In the genomic region with DNA sequence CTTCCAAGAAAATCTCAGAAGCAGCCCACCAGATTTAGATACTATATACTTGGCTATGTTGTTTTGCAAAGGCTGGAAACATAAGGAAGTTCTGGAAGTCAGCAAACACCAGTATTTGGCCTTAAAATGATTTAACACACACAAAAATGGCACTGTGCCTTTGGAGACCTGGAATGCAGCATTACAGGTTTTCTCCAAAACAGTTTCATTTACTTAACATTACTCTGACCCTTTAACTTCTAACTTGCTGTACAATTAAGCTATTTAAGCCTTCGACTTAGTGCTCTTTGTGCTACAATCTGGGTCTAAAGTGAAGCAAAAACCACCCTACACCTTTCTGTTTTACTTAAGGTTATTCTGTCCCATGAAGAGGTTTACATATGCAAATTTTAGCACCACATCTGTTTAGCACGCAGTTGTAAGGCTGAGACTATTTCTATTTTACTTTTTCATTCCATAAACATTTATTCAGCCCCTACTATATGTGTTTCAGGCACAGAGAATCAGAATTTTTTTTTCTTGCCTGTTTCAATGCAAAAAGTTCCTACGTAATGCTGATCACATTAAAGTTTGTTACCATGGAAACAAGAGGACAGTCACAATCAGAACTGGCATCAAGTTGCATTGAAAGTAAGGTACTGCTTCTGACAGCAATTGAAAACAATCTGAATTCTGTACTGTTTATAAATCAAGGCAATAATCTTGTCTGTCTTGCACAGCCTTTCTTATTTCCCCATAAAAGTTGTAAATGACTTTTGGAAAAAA, we compare ENCODE assay signal across 10 cellular contexts.
A peak's percentile ranks its signal among the peaks of the same experiment; 100 is the strongest.
DNase-seq lines count a peak whose midpoint lies in the region; ATAC-seq, FAIRE-seq and TF ChIP-seq lines count a peak whose summit lies in the region.
"Had no signal": no experiment of that assay in that cellular context is flagged by ENCODE, and none has a peak within 500 bp of the region (broad histone marks: within the 10 kb centered on the region; RNA-seq: fewer than 3 reads in every experiment).

No MANE protein-coding gene starts in this region.

- intact Hi-C loops in HepG2 (cut with micrococcal nuclease; ENCODE audit: unreplicated experiment), result no loop called here

- no peak overlapping the region for H3K27ac Mint-ChIP-seq in activated CD8-positive, alpha-beta T cell treated with anti-CD3 and anti-CD28 coated beads, Interleukin-2, amount 10 ng/mL, durations not matched to agents 7 days and 5 days

- no peaks in the 10 kb centered on the region for H3K27me3 Mint-ChIP-seq in activated CD8-positive, alpha-beta T cell treated with anti-CD3 and anti-CD28 coated beads, Interleukin-2, amount 10 ng/mL, durations not matched to agents 7 days and 5 days (ENCODE audit: low read depth)

- H3K27me3 ChIP-seq in HepG2 (ENCODE audit: control insufficient read depth in 1 of 2, insufficient read depth in 2 of 2, low read length in 2 of 2), result no peaks in the 10 kb centered on the region

- no peak for TF ChIP-seq RAD21 in HepG2 (CRISPR knock-in tag; IDR thresholded peaks at IDR 0.05)

- no peak for TF ChIP-seq EP300 in HepG2 (IDR thresholded peaks at IDR 0.05; ENCODE audit: low read depth in 2 of 2, low read length in 2 of 2)
- no peak for TF ChIP-seq EP300 in HepG2 (CRISPR knock-in tag; IDR thresholded peaks at IDR 0.05; ENCODE audit: borderline replicate concordance)

- no peak overlapping the region for H3K4me3 Mint-ChIP-seq in activated CD8-positive, alpha-beta T cell treated with anti-CD3 and anti-CD28 coated beads, Interleukin-2, amount 10 ng/mL, durations not matched to agents 7 days and 5 days

- TF ChIP-seq POLR2A in HepG2 (IDR thresholded peaks at IDR 0.05; ENCODE audit: insufficient read depth in 1 of 2, low read depth in 2 of 2, low read length in 2 of 2), result no peak

- ATAC-seq in HG02642 (IDR thresholded peaks at IDR 0.05; ENCODE audit: poor library complexity, unreplicated experiment), result peak; percentile 48
- peak; percentile 42 for ATAC-seq in activated CD8-positive, alpha-beta T cell treated with anti-CD3 and anti-CD28 coated beads, Interleukin-2, amount 10 ng/mL, durations not matched to agents 7 days and 5 days
- ATAC-seq in HepG2, result no peak
- ATAC-seq in GM21360 (IDR thresholded peaks at IDR 0.05; ENCODE audit: unreplicated experiment), result no peak
- no peak for ATAC-seq in HG03039 (IDR thresholded peaks at IDR 0.05; ENCODE audit: unreplicated experiment)

- no peaks in the 10 kb centered on the region for H3K9me3 Mint-ChIP-seq in activated CD8-positive, alpha-beta T cell treated with anti-CD3 and anti-CD28 coated beads, Interleukin-2, amount 10 ng/mL, durations not matched to agents 7 days and 5 days (ENCODE audit: insufficient read depth)

- no peak overlapping the region for H2AFZ ChIP-seq in HepG2 (ENCODE audit: low read length)

- H3K4me3 ChIP-seq in GM12865 (ENCODE audit: low read depth, low read length) (no peak overlapping the region), HepG2 (replicated peaks in 1 of 3; ENCODE audit: insufficient read depth in 1 of 3, low read depth in 2 of 3, low read length in 3 of 3) (no peak overlapping the region)

- in situ Hi-C loops in HepG2 (cut with HindIII; ENCODE audit: extremely low pct_ligation_motif_present, low pct_unique_long_range_greater_than_20kb), result no loop called here

- H3K9ac ChIP-seq in HepG2 (ENCODE audit: insufficient read depth, low read depth, low read length), result no peak overlapping the region

- no peaks in the 10 kb centered on the region for H3K4me1 ChIP-seq in HepG2 (ENCODE audit: insufficient read depth, low read length)

- CTCF ChIA-PET in activated CD8-positive, alpha-beta T cell treated with anti-CD3 and anti-CD28 coated beads, Interleukin-2, amount 10 ng/mL, durations not matched to agents 7 days and 5 days (lab: Charles Lee), result no interaction called here
- CTCF ChIA-PET in HepG2 (lab: Yijun Ruan, JAX; ENCODE audit: low intra/inter-chr PET ratio, low total read pairs), result no interaction called here

- no peaks in the 10 kb centered on the region for H4K20me1 ChIP-seq in HepG2 (ENCODE audit: insufficient read depth, low read length)

- no peak for FAIRE-seq in HepG2 (lab: Jason Lieb, UNC)
- FAIRE-seq: colon had no signal

- peaks cover 0 to 3% of the 10 kb centered on the region in 2 experiments; a peak in 3 of 5 replicates for H3K36me3 ChIP-seq in HepG2 (replicated peaks in 1 of 2; ENCODE audit: control insufficient read depth in 1 of 2, insufficient read depth in 2 of 2, low read length in 2 of 2)

- H3K79me2 ChIP-seq in HepG2 (ENCODE audit: insufficient read depth, low read length), result peaks cover 2% of the 10 kb centered on the region

- peak; percentile 42 for DNase-seq in GM12865 (ENCODE audit: low read depth)
- no peak for DNase-seq in activated CD8-positive, alpha-beta T cell treated with anti-CD3 and anti-CD28 coated beads, Interleukin-2, amount 10 ng/mL, durations not matched to agents 7 days and 5 days
- no peak for DNase-seq in HepG2 (ENCODE audit: low spot score)
- no peak for DNase-seq in H4 (ENCODE audit: low spot score)
- DNase-seq in MV-4-11 (lab: John Stamatoyannopoulos, UW), result no peak
- DNase-seq: NCI-H524 had no signal

- H3K4me1 Mint-ChIP-seq in activated CD8-positive, alpha-beta T cell treated with anti-CD3 and anti-CD28 coated beads, Interleukin-2, amount 10 ng/mL, durations not matched to agents 7 days and 5 days (ENCODE audit: low read depth), result peaks cover 20% of the 10 kb centered on the region

- H3K9me3 ChIP-seq in HepG2 (ENCODE audit: low read length), result no peaks in the 10 kb centered on the region

- peaks cover 47% of the 10 kb centered on the region for H3K36me3 Mint-ChIP-seq in activated CD8-positive, alpha-beta T cell treated with anti-CD3 and anti-CD28 coated beads, Interleukin-2, amount 10 ng/mL, durations not matched to agents 7 days and 5 days (ENCODE audit: low read depth)

- TF ChIP-seq CTCF in GM12865 (IDR thresholded peaks at IDR 0.05; ENCODE audit: insufficient read depth, low read depth, low read length, missing control alignments), result no peak
- TF ChIP-seq CTCF in HepG2 (CRISPR knock-in tag; IDR thresholded peaks at IDR 0.05), result no peak

- 94% methylated on average over 3 of the region's 3 CpGs for WGBS in HepG2 (ENCODE audit: low lambda C conversion rate)

- no peak overlapping the region for H3K27ac ChIP-seq in HepG2 (ENCODE audit: extremely low read length, insufficient read depth, low read length)

- POLR2A ChIA-PET in activated CD8-positive, alpha-beta T cell treated with anti-CD3 and anti-CD28 coated beads, Interleukin-2, amount 10 ng/mL, durations not matched to agents 7 days and 5 days (lab: Charles Lee), result no interaction called here
- POLR2A ChIA-PET in HepG2 (lab: Yijun Ruan, JAX), result no interaction called here

- no TSS peak for BruUV-seq in HepG2 (replicated peaks; lab: Mats Ljungman, UMichigan)

- no peak overlapping the region for H3K4me2 ChIP-seq in HepG2 (ENCODE audit: low read depth, low read length)

TF ChIP-seq in HepG2, 621 proteins besides CTCF, POLR2A, EP300 and RAD21:
- TF ChIP-seq RFX1 (IDR thresholded peaks at IDR 0.05), result peak; percentile 50; the same call in 1 of the 2 replicates
- no peak for TF ChIP-seq STAG1 (CRISPR knock-in tag; IDR thresholded peaks at IDR 0.05)

Comparison
In these comparisons a context has a peak if more than half of its experiments do, and no peak if none do; other contexts are left out.
1. ATAC-seq: peak in HG02642 (single experiment) and activated CD8-positive, alpha-beta T cell treated with anti-CD3 and anti-CD28 coated beads, Interleukin-2, amount 10 ng/mL, durations not matched to agents 7 days and 5 days (single experiment); none in HepG2 (single experiment), GM21360 (single experiment) and HG03039 (single experiment).